ENCODE assay signal across 23 cellular contexts in the genomic region with DNA sequence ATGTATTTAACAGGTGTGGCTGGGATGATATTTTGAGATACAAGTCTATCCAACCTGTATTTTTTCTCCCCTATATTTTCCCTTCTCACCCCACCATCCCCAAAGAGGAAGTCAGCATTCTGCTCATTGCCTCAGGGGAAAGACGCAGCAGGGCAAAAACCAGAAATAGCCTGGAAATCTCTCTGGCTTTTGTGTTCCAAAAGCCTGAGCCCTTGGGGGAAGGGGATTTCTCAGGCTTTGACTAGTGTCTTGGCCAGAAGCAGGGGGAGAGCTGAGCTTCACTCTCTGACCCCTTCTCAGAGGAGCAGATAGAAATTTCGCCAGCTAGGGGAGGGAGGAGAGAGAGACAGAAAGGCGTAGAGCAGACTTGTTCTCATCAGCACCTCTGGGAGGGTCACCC.
"Had no signal": no experiment of that assay in that cellular context is flagged by ENCODE, and none has a peak within 500 bp of the region (broad histone marks: within the 10 kb centered on the region; RNA-seq: fewer than 3 reads in every experiment).

No MANE protein-coding gene starts in this region.

- H3K27ac ChIP-seq: adrenal gland, ascending aorta, colonic mucosa, dorsolateral prefrontal cortex, epithelial cell of prostate, ovary, prostate gland, right lobe of liver, skin epidermis, thyroid gland, WERI-Rb-1 had no signal

- H3K27me3 ChIP-seq: adrenal gland, ascending aorta, colonic mucosa, ovary, right lobe of liver, thyroid gland had no signal

- H3K9me3 ChIP-seq: adrenal gland, ascending aorta, colonic mucosa, ovary, prostate gland, right lobe of liver, thyroid gland had no signal

- H3K9me3 Mint-ChIP-seq: T-helper 2 cell treated with Interferon-gamma antibody and Interleukin-4, amounts not matched to agents 5 μg/mL and 100 μg/mL, for 36 hours had no signal

- DNase-seq: activated gamma-delta T cell treated with Interleukin-2 at 50 U/mL for 16 hours; activated T-cell treated with anti-CD3 and anti-CD28 coated beads, Interleukin-2, amount 50 U/mL, for 1 hour; adrenal gland; colonic mucosa; endodermal cell; naive thymus-derived CD4-positive, alpha-beta T cell; ovary; right lobe of liver; stimulated activated CD4-positive, alpha-beta T cell treated with anti-CD3 and anti-CD28 coated beads, Interleukin-1b, Interleukin-23, amount 100 ng/mL, for 48 hours; substantia nigra; T-cell; thyroid gland; WERI-Rb-1 had no signal

- H3K4me1 Mint-ChIP-seq: central memory CD8-positive, alpha-beta T cell; naive thymus-derived CD4-positive, alpha-beta T cell; T-cell had no signal

- H3K36me3 Mint-ChIP-seq: T-cell had no signal

- H3K4me1 ChIP-seq: adrenal gland, ascending aorta, colonic mucosa, prostate gland, right lobe of liver, thyroid gland had no signal

- H3K4me3 ChIP-seq: adrenal gland, ascending aorta, colonic mucosa, dorsolateral prefrontal cortex, lung, ovary, prostate gland, right lobe of liver, skin epidermis, thyroid gland had no signal

- H3K4me3 Mint-ChIP-seq: activated naive CD8-positive, alpha-beta T cell; central memory CD8-positive, alpha-beta T cell; endodermal cell; naive thymus-derived CD4-positive, alpha-beta T cell; stimulated activated naive CD8-positive, alpha-beta T cell treated with anti-CD3 and anti-CD28 coated beads, Interleukin-15, Interleukin-2, amounts not matched to agents 100 ng/mL and 50 ng/mL, for 24 hours; T-cell; T-helper 2 cell treated with Interferon-gamma antibody and Interleukin-4, amounts not matched to agents 5 μg/mL and 100 μg/mL, for 36 hours had no signal

- ATAC-seq: naive thymus-derived CD4-positive, alpha-beta T cell; right lobe of liver; T-cell had no signal

- H3K36me3 ChIP-seq: adrenal gland, ascending aorta, colonic mucosa, ovary, prostate gland, right lobe of liver, thyroid gland, WERI-Rb-1 had no signal

- H3K27ac Mint-ChIP-seq: activated naive CD8-positive, alpha-beta T cell; endodermal cell; naive thymus-derived CD4-positive, alpha-beta T cell; stimulated activated naive CD8-positive, alpha-beta T cell treated with anti-CD3 and anti-CD28 coated beads, Interleukin-15, Interleukin-2, amounts not matched to agents 100 ng/mL and 50 ng/mL, for 24 hours; T-cell; T-helper 2 cell treated with Interferon-gamma antibody and Interleukin-4, amounts not matched to agents 5 μg/mL and 100 μg/mL, for 36 hours had no signal
